ENCODE assay signal across 14 cellular contexts in the genomic region with DNA sequence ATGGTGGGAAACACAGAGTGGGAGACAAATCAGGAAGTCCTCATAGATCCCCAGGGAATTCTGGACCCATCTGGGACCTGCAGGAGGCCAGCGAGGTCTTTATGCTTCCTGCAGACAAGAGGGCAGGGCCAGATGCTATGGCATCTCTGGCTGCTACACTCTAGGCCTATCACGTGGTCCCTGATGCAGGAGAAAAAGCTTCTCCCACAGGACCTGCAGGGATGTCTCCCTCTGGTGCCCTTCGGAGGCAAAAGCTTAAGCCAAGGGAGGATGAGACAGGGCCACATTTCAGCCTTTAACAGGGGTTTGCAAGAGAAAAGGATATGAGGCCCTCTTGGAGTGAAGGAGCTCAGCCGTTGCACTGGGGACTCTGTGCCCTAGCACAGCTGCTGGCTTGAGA.
A peak's percentile ranks its signal among the peaks of the same experiment; 100 is the strongest.
DNase-seq lines count a peak whose midpoint lies in the region; ATAC-seq and TF ChIP-seq lines count a peak whose summit lies in the region.
"Had no signal": no experiment of that assay in that cellular context is flagged by ENCODE, and none has a peak within 500 bp of the region (broad histone marks: within the 10 kb centered on the region; RNA-seq: fewer than 3 reads in every experiment).

No MANE protein-coding gene starts in this region.

- intact Hi-C loops in PC-9 (cut with micrococcal nuclease; ENCODE audit: unreplicated experiment), result no loop called here

- H3K4me1 ChIP-seq in BLaER1 treated with 17β-estradiol and CSF1 and Interleukin-3, amounts not matched to agents 10 nM and 100 nM, result peaks cover 0 to 40% (median 25%) of the 10 kb centered on the region in 10 experiments; a peak in 15 of 20 replicates
- H3K4me1 ChIP-seq in PC-9 (replicated peaks; ENCODE audit: insufficient read depth), result no peaks in the 10 kb centered on the region
- H3K4me1 ChIP-seq: breast epithelium, right lobe of liver had no signal

- H3K9ac ChIP-seq in BLaER1 treated with 17β-estradiol and CSF1 and Interleukin-3, amounts not matched to agents 10 nM and 100 nM, result no peak overlapping the region

- CTCF ChIA-PET in PC-9 (lab: Charles Lee), result no interaction called here

- H2AFZ ChIP-seq in PC-9, result no peak overlapping the region

- H3K9me2 ChIP-seq in PC-9 (ENCODE audit: insufficient read depth), result no peaks in the 10 kb centered on the region

- BruUV-seq in PC-9 (replicated peaks; lab: Mats Ljungman, UMichigan), result no TSS peak

- no peaks in the 10 kb centered on the region for H4K20me1 ChIP-seq in BLaER1 treated with 17β-estradiol and CSF1 and Interleukin-3, amounts not matched to agents 10 nM and 100 nM
- H4K20me1 ChIP-seq in PC-9 (ENCODE audit: insufficient read depth), result no peaks in the 10 kb centered on the region

- H3K9me3 ChIP-seq in BLaER1 treated with 17β-estradiol and CSF1 and Interleukin-3, amounts not matched to agents 10 nM and 100 nM (replicated peaks in 1 of 11), result no peaks in the 10 kb centered on the region
- H3K9me3 ChIP-seq in PC-9 (ENCODE audit: insufficient read depth, low read depth), result no peaks in the 10 kb centered on the region
- H3K9me3 ChIP-seq: breast epithelium, right lobe of liver had no signal

- DNase-seq in HFF-Myc (ENCODE audit: extremely low read depth, low read depth), result peak; percentile 12
- peak; percentile 75 for DNase-seq in left kidney (ENCODE audit: low read depth, low spot score)
- no peak for DNase-seq in activated CD4-positive, CD25-positive, alpha-beta regulatory T cell treated with anti-CD3 and anti-CD28 coated beads, Interleukin-2, amount 50 U/mL, for 72 hours
- DNase-seq in PC-9, result no peak
- DNase-seq: activated CD4-positive, alpha-beta T cell treated with anti-CD3 and anti-CD28 coated beads, Interleukin-2, amount 50 U/mL, for 4 hours; activated gamma-delta T cell; NK-92 treated with Interleukin-12 subunit alpha and Interleukin-12 subunit beta, amount 100 ng/mL, for 24 hours; right lobe of liver had no signal

- no peaks in the 10 kb centered on the region for H3K36me3 ChIP-seq in BLaER1 treated with 17β-estradiol and CSF1 and Interleukin-3, amounts not matched to agents 10 nM and 100 nM
- H3K36me3 ChIP-seq in PC-9 (ENCODE audit: low read depth), result no peaks in the 10 kb centered on the region
- H3K36me3 ChIP-seq: breast epithelium, right lobe of liver had no signal

- peak overlapping the region in 8 of 11 experiments; percentile 16 to 51 (median 37); a peak in 13 of 22 replicates for H3K4me2 ChIP-seq in BLaER1 treated with 17β-estradiol and CSF1 and Interleukin-3, amounts not matched to agents 10 nM and 100 nM
- no peak overlapping the region for H3K4me2 ChIP-seq in PC-9

- ATAC-seq in HG03460 (IDR thresholded peaks at IDR 0.05; ENCODE audit: unreplicated experiment) (no peak), HG03097 (IDR thresholded peaks at IDR 0.05; ENCODE audit: low FRiP score, unreplicated experiment) (no peak)

- no peaks in the 10 kb centered on the region for H3K79me2 ChIP-seq in PC-9 (ENCODE audit: low read depth)

- no peaks in the 10 kb centered on the region for H3K27me3 ChIP-seq in BLaER1 treated with 17β-estradiol and CSF1 and Interleukin-3, amounts not matched to agents 10 nM and 100 nM
- 0 out of 2 replicates have a peak, but pooled peaks cover 23% of the 10 kb centered on the region for H3K27me3 ChIP-seq in PC-9 (ENCODE audit: insufficient read depth, low read depth)
- H3K27me3 ChIP-seq: right lobe of liver had no signal

- H3K4me3 ChIP-seq in BLaER1 treated with 17β-estradiol and CSF1 and Interleukin-3, amounts not matched to agents 10 nM and 100 nM, result no peak overlapping the region
- H3K4me3 ChIP-seq in HFF-Myc (replicated peaks; ENCODE audit: low read depth, low read length) (no peak overlapping the region), PC-9 (no peak overlapping the region)
- H3K4me3 ChIP-seq: breast epithelium, right lobe of liver had no signal

- H3K27ac ChIP-seq in BLaER1 treated with 17β-estradiol and CSF1 and Interleukin-3, amounts not matched to agents 10 nM and 100 nM, result no peak overlapping the region
- H3K27ac ChIP-seq in VCaP (no peak overlapping the region), PC-9 (no peak overlapping the region)
- H3K27ac ChIP-seq: breast epithelium, epithelial cell of prostate, right lobe of liver had no signal

- no peaks in the 10 kb centered on the region for H3F3A ChIP-seq in PC-9 (ENCODE audit: insufficient read depth, low read depth)

- TF ChIP-seq CTCF in HFF-Myc (IDR thresholded peaks at IDR 0.05; ENCODE audit: low read depth, low read length, missing control alignments) (peak; percentile 49), VCaP (conservative IDR thresholded peaks at IDR 0.05) (peak; percentile 61), PC-9 (conservative IDR thresholded peaks at IDR 0.05) (no peak)

- POLR2A ChIA-PET in PC-9 (lab: Charles Lee; ENCODE audit: unreplicated experiment), result no interaction called here

Comparison
In these comparisons a context has a peak if more than half of its experiments do, and no peak if none do; other contexts are left out.
1. DNase-seq: peak in HFF-Myc (single experiment) and left kidney (single experiment); none in activated CD4-positive, CD25-positive, alpha-beta regulatory T cell treated with anti-CD3 and anti-CD28 coated beads, Interleukin-2, amount 50 U/mL, for 72 hours (single experiment) and PC-9 (0 of 2).